ENCODE assay signal across 11 cellular contexts in genomic region chr1:55584521-55585401, GRCh38.
A peak's percentile ranks its signal among the peaks of the same experiment; 100 is the strongest.
DNase-seq lines count a peak whose midpoint lies in the region; ATAC-seq, FAIRE-seq and TF ChIP-seq lines count a peak whose summit lies in the region.
"Had no signal": no experiment of that assay in that cellular context is flagged by ENCODE, and none has a peak within 500 bp of the region (broad histone marks: within the 10 kb centered on the region; RNA-seq: fewer than 3 reads in every experiment).

No MANE protein-coding gene starts in this region.

- H3K4me3 ChIP-seq in breast epithelium = no peak overlapping the region

- FAIRE-seq in HTR-8/SVneo (lab: Jason Lieb, UNC) = no peak

- CTCF ChIA-PET in activated CD8-positive, alpha-beta memory T cell treated with anti-CD3 and anti-CD28 coated beads, Interleukin-2, amount 10 ng/mL, durations not matched to agents 7 days and 5 days (lab: Charles Lee) = no interaction called here

- no peak for TF ChIP-seq CTCF in breast epithelium (IDR thresholded peaks at IDR 0.05)
- no peak for TF ChIP-seq CTCF in mesothelial cell of epicardium (IDR thresholded peaks at IDR 0.05; ENCODE audit: unreplicated experiment)

- ATAC-seq in HG03354 (IDR thresholded peaks at IDR 0.05; ENCODE audit: poor library complexity, severe bottlenecking, unreplicated experiment) (no peak), GM18873 (IDR thresholded peaks at IDR 0.05; ENCODE audit: low FRiP score, unreplicated experiment) (no peak)
- ATAC-seq in activated CD8-positive, alpha-beta memory T cell treated with anti-CD3 and anti-CD28 coated beads, Interleukin-2, amount 10 ng/mL, durations not matched to agents 7 days and 5 days = no peak

- TF ChIP-seq POLR2A in breast epithelium (IDR thresholded peaks at IDR 0.05) = no peak

- no peak overlapping the region for H3K4me3 Mint-ChIP-seq in mesothelial cell of epicardium
- no peak overlapping the region for H3K4me3 Mint-ChIP-seq in activated CD8-positive, alpha-beta memory T cell treated with anti-CD3 and anti-CD28 coated beads, Interleukin-2, amount 10 ng/mL, durations not matched to agents 7 days and 5 days
- H3K4me3 Mint-ChIP-seq: activated naive CD4-positive, alpha-beta T cell treated with anti-CD3 and anti-CD28 coated beads, Interleukin-2, amount 50 U/mL, for 24 hours; CD4-positive, CD25-positive, alpha-beta regulatory T cell; T-helper 1 cell treated with Interleukin-12 subunit alpha and Interleukin-12 subunit beta and Interleukin-4 antibody, amounts not matched to agents 30 μg/mL and 1 μg/mL, for 36 hours had no signal

- H3K36me3 Mint-ChIP-seq in mesothelial cell of epicardium = no peaks in the 10 kb centered on the region
- H3K36me3 Mint-ChIP-seq in activated CD8-positive, alpha-beta memory T cell treated with anti-CD3 and anti-CD28 coated beads, Interleukin-2, amount 10 ng/mL, durations not matched to agents 7 days and 5 days = no peaks in the 10 kb centered on the region
- H3K36me3 Mint-ChIP-seq: activated naive CD4-positive, alpha-beta T cell treated with anti-CD3 and anti-CD28 coated beads, Interleukin-2, amount 50 U/mL, for 24 hours; CD4-positive, CD25-positive, alpha-beta regulatory T cell had no signal

- no peaks in the 10 kb centered on the region for H3K27me3 ChIP-seq in breast epithelium

- H3K27ac ChIP-seq in breast epithelium = peak overlapping the region; percentile 60 to 75

- H3K4me1 ChIP-seq in breast epithelium = peaks cover 3 to 8% of the 10 kb centered on the region in 2 donors

- no peaks in the 10 kb centered on the region for H3K27me3 Mint-ChIP-seq in mesothelial cell of epicardium (ENCODE audit: low read depth)
- peaks cover 2% of the 10 kb centered on the region for H3K27me3 Mint-ChIP-seq in activated CD8-positive, alpha-beta memory T cell treated with anti-CD3 and anti-CD28 coated beads, Interleukin-2, amount 10 ng/mL, durations not matched to agents 7 days and 5 days

- DNase-seq in AG08396 (ENCODE audit: low spot score) (peak; percentile 21), NCI-H1105 treated with DMSO at 0.1 percent for 48 hours (lab: John Stamatoyannopoulos, UW) (peak; percentile 87), breast epithelium (ENCODE audit: low spot score in 2 of 2) (no peak), mesothelial cell of epicardium (ENCODE audit: low spot score in 2 of 2, unreplicated experiment in 2 of 2) (no peak), HTR-8/SVneo (ENCODE audit: insufficient read length, low spot score) (no peak)
- DNase-seq in activated CD8-positive, alpha-beta memory T cell treated with anti-CD3 and anti-CD28 coated beads, Interleukin-2, amount 10 ng/mL, durations not matched to agents 7 days and 5 days = no peak
- DNase-seq: CD4-positive, CD25-positive, alpha-beta regulatory T cell had no signal

- peaks cover 10% of the 10 kb centered on the region for H3K4me1 Mint-ChIP-seq in mesothelial cell of epicardium
- no peaks in the 10 kb centered on the region for H3K4me1 Mint-ChIP-seq in activated CD8-positive, alpha-beta memory T cell treated with anti-CD3 and anti-CD28 coated beads, Interleukin-2, amount 10 ng/mL, durations not matched to agents 7 days and 5 days
- H3K4me1 Mint-ChIP-seq: activated naive CD4-positive, alpha-beta T cell treated with anti-CD3 and anti-CD28 coated beads, Interleukin-2, amount 50 U/mL, for 24 hours; CD4-positive, CD25-positive, alpha-beta regulatory T cell had no signal

- H3K9me3 ChIP-seq in breast epithelium = no peaks in the 10 kb centered on the region

- intact Hi-C loops in breast epithelium (cut with DNase I; ENCODE audit: low total_unique reads) = no loop called here

- no peaks in the 10 kb centered on the region for H3K9me3 Mint-ChIP-seq in mesothelial cell of epicardium
- no peaks in the 10 kb centered on the region for H3K9me3 Mint-ChIP-seq in activated CD8-positive, alpha-beta memory T cell treated with anti-CD3 and anti-CD28 coated beads, Interleukin-2, amount 10 ng/mL, durations not matched to agents 7 days and 5 days (ENCODE audit: low read depth)
- H3K9me3 Mint-ChIP-seq: activated naive CD4-positive, alpha-beta T cell treated with anti-CD3 and anti-CD28 coated beads, Interleukin-2, amount 50 U/mL, for 24 hours; T-helper 1 cell treated with Interleukin-12 subunit alpha and Interleukin-12 subunit beta and Interleukin-4 antibody, amounts not matched to agents 30 μg/mL and 1 μg/mL, for 36 hours had no signal

- H3K27ac Mint-ChIP-seq in mesothelial cell of epicardium = peak overlapping the region; percentile 60
- H3K27ac Mint-ChIP-seq in activated CD8-positive, alpha-beta memory T cell treated with anti-CD3 and anti-CD28 coated beads, Interleukin-2, amount 10 ng/mL, durations not matched to agents 7 days and 5 days = no peak overlapping the region
- H3K27ac Mint-ChIP-seq: activated naive CD4-positive, alpha-beta T cell treated with anti-CD3 and anti-CD28 coated beads, Interleukin-2, amount 50 U/mL, for 24 hours; T-helper 1 cell treated with Interleukin-12 subunit alpha and Interleukin-12 subunit beta and Interleukin-4 antibody, amounts not matched to agents 30 μg/mL and 1 μg/mL, for 36 hours had no signal

- H3K36me3 ChIP-seq in breast epithelium = no peaks in the 10 kb centered on the region

Comparison
In these comparisons a context has a peak if more than half of its experiments do, and no peak if none do; other contexts are left out.
1. DNase-seq: peak in AG08396 (single experiment) and NCI-H1105 treated with DMSO at 0.1 percent for 48 hours (single experiment); none in breast epithelium (0 of 2), mesothelial cell of epicardium (0 of 2), activated CD8-positive, alpha-beta memory T cell treated with anti-CD3 and anti-CD28 coated beads, Interleukin-2, amount 10 ng/mL, durations not matched to agents 7 days and 5 days (single experiment) and HTR-8/SVneo (single experiment).